Comparison of ENCODE assay signal across 16 cellular contexts in the genomic region with DNA sequence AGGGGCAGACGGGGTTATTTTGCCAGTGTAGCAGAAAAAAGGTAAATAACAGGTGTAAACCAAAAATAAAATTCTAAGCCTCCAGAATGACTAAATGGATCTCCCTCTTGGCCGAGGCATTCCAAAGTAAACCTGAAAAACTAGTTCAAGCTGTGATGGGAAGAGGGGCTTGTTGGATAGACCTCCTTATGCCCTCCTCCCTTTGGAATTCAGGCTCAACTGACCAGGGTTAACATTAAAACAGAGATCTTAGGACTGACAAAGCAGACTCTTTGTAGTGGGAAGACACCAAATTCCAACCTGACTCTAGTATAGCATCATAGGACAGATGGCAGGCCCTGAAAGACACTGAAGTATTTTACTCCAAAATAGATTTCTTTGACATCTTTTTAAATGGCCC.
"Had no signal": no experiment of that assay in that cellular context is flagged by ENCODE, and none has a peak within 500 bp of the region (broad histone marks: within the 10 kb centered on the region; RNA-seq: fewer than 3 reads in every experiment).

No MANE protein-coding gene starts in this region.

- H3K9me3 ChIP-seq: ascending aorta, colonic mucosa had no signal

- H3K9me3 Mint-ChIP-seq: activated naive CD4-positive, alpha-beta T cell treated with anti-CD3 and anti-CD28 coated beads, Interleukin-2, amount 50 U/mL, for 24 hours; nephron; stimulated activated naive B cell treated with anti-CD40 and anti-IgM and Interleukin-4, amounts not matched to agents 10 μg/mL and 1 μg/mL and 100 μg/mL, for 72 hours had no signal

- H3K27ac Mint-ChIP-seq: activated naive CD4-positive, alpha-beta T cell treated with anti-CD3 and anti-CD28 coated beads, Interleukin-2, amount 50 U/mL, for 24 hours; stimulated activated naive B cell treated with anti-CD40 and anti-IgM and Interleukin-4, amounts not matched to agents 10 μg/mL and 1 μg/mL and 100 μg/mL, for 72 hours had no signal

- H3K27me3 ChIP-seq: ascending aorta, colonic mucosa, foreskin keratinocyte, hepatocyte had no signal

- H3K4me3 ChIP-seq: ascending aorta, colonic mucosa, hepatocyte had no signal

- ATAC-seq: foreskin keratinocyte; stimulated activated naive B cell treated with anti-CD40 and anti-IgM and Interleukin-4, amounts not matched to agents 10 μg/mL and 1 μg/mL and 100 μg/mL, for 72 hours had no signal

- H3K4me1 ChIP-seq: ascending aorta, colonic mucosa, foreskin keratinocyte had no signal

- H3K36me3 Mint-ChIP-seq: activated naive CD4-positive, alpha-beta T cell treated with anti-CD3 and anti-CD28 coated beads, Interleukin-2, amount 50 U/mL, for 24 hours; stimulated activated naive B cell treated with anti-CD40 and anti-IgM and Interleukin-4, amounts not matched to agents 10 μg/mL and 1 μg/mL and 100 μg/mL, for 72 hours had no signal

- DNase-seq: activated CD4-positive, alpha-beta T cell treated with anti-CD3 and anti-CD28 coated beads for 1 hour; activated CD4-positive, alpha-beta T cell treated with anti-CD3 and anti-CD28 coated beads, Interleukin-2, amount 50 U/mL, for 4 hours; activated gamma-delta T cell; colonic mucosa; foreskin keratinocyte; immature natural killer cell; mesenchymal stem cell; nucleus accumbens; retina; stimulated activated naive B cell treated with anti-CD40 and anti-IgM and Interleukin-4, amounts not matched to agents 10 μg/mL and 1 μg/mL and 100 μg/mL, for 72 hours had no signal

- H3K4me1 Mint-ChIP-seq: nephron; stimulated activated naive B cell treated with anti-CD40 and anti-IgM and Interleukin-4, amounts not matched to agents 10 μg/mL and 1 μg/mL and 100 μg/mL, for 72 hours had no signal

- H3K36me3 ChIP-seq: ascending aorta, colonic mucosa had no signal

- H3K27me3 Mint-ChIP-seq: activated naive CD4-positive, alpha-beta T cell treated with anti-CD3 and anti-CD28 coated beads, Interleukin-2, amount 50 U/mL, for 24 hours; central memory CD8-positive, alpha-beta T cell had no signal

- H3K27ac ChIP-seq: ascending aorta, colonic mucosa, foreskin keratinocyte, hepatocyte, VCaP had no signal

- H3K4me3 Mint-ChIP-seq: activated naive CD4-positive, alpha-beta T cell treated with anti-CD3 and anti-CD28 coated beads, Interleukin-2, amount 50 U/mL, for 24 hours; central memory CD8-positive, alpha-beta T cell; immature natural killer cell; nephron; stimulated activated naive B cell treated with anti-CD40 and anti-IgM and Interleukin-4, amounts not matched to agents 10 μg/mL and 1 μg/mL and 100 μg/mL, for 72 hours had no signal
